In the genomic region with DNA sequence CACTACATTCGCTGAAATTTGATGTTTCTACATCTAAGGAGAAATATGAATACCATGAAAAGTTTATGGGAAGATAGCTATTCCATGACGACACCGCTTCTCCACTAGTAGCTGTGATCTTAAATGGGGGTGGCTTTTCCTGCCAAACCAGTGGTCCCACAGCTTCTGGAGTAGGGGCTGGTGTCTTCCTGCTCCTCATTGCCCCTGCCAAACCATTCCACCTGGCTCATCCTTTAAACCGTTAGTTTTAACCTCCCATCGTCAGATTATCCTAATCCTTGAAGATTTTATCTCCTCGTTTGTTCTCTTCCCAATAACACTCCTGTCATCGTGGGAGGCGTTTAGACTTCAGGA, we compare ENCODE assay signal across 1 cellular context.
TF ChIP-seq lines count a peak whose summit lies in the region.

No MANE protein-coding gene starts in this region.

TF ChIP-seq in H1, 55 proteins besides CTCF, POLR2A, EP300 and RAD21:
- TF ChIP-seq CEBPB (IDR thresholded peaks at IDR 0.05; ENCODE audit: low read depth, low read length) (no peak), MAX (IDR thresholded peaks at IDR 0.05) (no peak)
